2 cellular contexts compared by ENCODE assay signal in the genomic region with DNA sequence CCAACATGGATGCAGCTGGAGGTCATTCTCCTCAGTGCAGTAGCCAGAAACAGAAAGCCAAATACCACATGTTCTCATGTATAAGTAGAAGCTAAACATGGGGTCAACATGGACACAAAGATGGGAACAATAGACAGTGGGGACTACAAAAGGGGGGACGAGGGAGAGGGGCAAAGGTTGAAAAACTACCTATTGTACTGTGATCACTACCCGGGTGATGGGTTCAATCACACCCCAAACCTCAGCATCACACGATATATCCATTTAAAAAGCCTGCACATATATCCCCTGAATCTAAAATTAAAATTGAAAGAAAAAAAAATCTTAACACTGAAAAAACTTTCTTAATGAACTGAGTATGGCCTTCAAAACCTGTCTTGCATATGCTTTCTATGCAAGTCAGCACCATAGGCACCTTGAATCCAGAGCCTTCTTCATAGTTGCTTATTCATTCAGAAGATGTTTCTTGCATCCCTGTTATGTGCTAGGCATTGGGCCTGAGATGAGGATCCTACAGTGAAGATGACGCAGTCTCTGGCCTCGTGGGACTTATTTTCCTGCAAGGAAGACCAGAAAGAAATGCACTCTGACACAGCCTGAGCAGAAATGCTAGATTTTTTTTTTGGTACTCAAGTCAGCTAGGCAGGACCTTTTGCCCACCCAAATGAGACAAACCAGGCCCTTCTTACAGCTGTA.
A peak's percentile ranks its signal among the peaks of the same experiment; 100 is the strongest.
TF ChIP-seq lines count a peak whose summit lies in the region.

No MANE protein-coding gene starts in this region.

TF ChIP-seq in liver, 16 proteins besides CTCF, POLR2A, EP300 and RAD21 (continued from another document):
- TF ChIP-seq REST (IDR thresholded peaks at IDR 0.05) (no peak), HNF4A (conservative IDR thresholded peaks at IDR 0.05) (peak in 1 of 2 donors; percentile 61), FOXA1 (IDR thresholded peaks at IDR 0.05) (no peak), HNF4G (IDR thresholded peaks at IDR 0.05) (no peak), YY1 (IDR thresholded peaks at IDR 0.05) (peak; percentile 14), MAX (IDR thresholded peaks at IDR 0.05) (no peak)
- TF ChIP-seq, protein P1, sequence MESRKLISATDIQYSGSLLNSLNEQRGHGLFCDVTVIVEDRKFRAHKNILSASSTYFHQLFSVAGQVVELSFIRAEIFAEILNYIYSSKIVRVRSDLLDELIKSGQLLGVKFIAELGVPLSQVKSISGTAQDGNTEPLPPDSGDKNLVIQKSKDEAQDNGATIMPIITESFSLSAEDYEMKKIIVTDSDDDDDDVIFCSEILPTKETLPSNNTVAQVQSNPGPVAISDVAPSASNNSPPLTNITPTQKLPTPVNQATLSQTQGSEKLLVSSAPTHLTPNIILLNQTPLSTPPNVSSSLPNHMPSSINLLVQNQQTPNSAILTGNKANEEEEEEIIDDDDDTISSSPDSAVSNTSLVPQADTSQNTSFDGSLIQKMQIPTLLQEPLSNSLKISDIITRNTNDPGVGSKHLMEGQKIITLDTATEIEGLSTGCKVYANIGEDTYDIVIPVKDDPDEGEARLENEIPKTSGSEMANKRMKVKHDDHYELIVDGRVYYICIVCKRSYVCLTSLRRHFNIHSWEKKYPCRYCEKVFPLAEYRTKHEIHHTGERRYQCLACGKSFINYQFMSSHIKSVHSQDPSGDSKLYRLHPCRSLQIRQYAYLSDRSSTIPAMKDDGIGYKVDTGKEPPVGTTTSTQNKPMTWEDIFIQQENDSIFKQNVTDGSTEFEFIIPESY (IDR thresholded peaks at IDR 0.05), result no peak

TF ChIP-seq in HepG2, 621 proteins besides CTCF, POLR2A, EP300 and RAD21 (continued from another document):
- TF ChIP-seq PCBP2 (optimal IDR thresholded peaks at IDR 0.05; ENCODE audit: low read depth, low read length, poor library complexity, severe bottlenecking) (no peak), CEBPB (IDR thresholded peaks at IDR 0.05; ENCODE audit: borderline replicate concordance, low read depth, low read length) (no peak), CREBL2 (CRISPR knock-in tag; IDR thresholded peaks at IDR 0.05; ENCODE audit: borderline replicate concordance) (no peak)
